ENCODE assay signal across 24 cellular contexts in genomic region chr2:64238799-64239198, GRCh38.
"Had no signal": no experiment of that assay in that cellular context is flagged by ENCODE, and none has a peak within 500 bp of the region (broad histone marks: within the 10 kb centered on the region; RNA-seq: fewer than 3 reads in every experiment).

No MANE protein-coding gene starts in this region.

- H3K36me3 ChIP-seq: esophagus muscularis mucosa, gastroesophageal sphincter, heart left ventricle, lower lobe of right lung had no signal

- H3K4me2 ChIP-seq: hepatocyte had no signal

- ATAC-seq: foreskin keratinocyte, gastroesophageal sphincter, left colon, left lobe of liver, left ventricle myocardium superior, lower lobe of right lung, mucosa of descending colon had no signal

- H3K27me3 ChIP-seq: dorsolateral prefrontal cortex, esophagus muscularis mucosa, foreskin keratinocyte, gastroesophageal sphincter, heart left ventricle, hepatocyte had no signal

- H3K4me1 ChIP-seq: lower lobe of right lung had no signal

- H3K9me3 ChIP-seq: esophagus muscularis mucosa, gastroesophageal sphincter, heart left ventricle, lower lobe of right lung, mucosa of descending colon had no signal

- H3K27ac ChIP-seq: coronary artery, dorsolateral prefrontal cortex, esophagus muscularis mucosa, foreskin keratinocyte, gastroesophageal sphincter, hepatocyte, lower lobe of right lung had no signal

- DNase-seq: dermis blood vessel endothelial cell; dorsolateral prefrontal cortex; effector CD4-positive, alpha-beta T cell; effector memory CD4-positive, alpha-beta T cell; foreskin keratinocyte; heart left ventricle; hypothalamus; immature natural killer cell; islet precursor cell; kidney; kidney glomerular epithelial cell; left colon; left ventricle myocardium superior; lower lobe of right lung; mesenchymal stem cell; mucosa of descending colon; naive B cell had no signal

- H3K4me3 ChIP-seq: coronary artery, dorsolateral prefrontal cortex, esophagus muscularis mucosa, gastroesophageal sphincter, heart left ventricle, hepatocyte, lower lobe of right lung, mucosa of descending colon had no signal

- H3K79me2 ChIP-seq: hepatocyte had no signal

- FAIRE-seq: colon, endothelial cell of umbilical vein had no signal

- H2AFZ ChIP-seq: hepatocyte had no signal
